Comparison of ENCODE assay signal across 29 cellular contexts in genomic region chr2:192023006-192023405, GRCh38.
"Had no signal": no experiment of that assay in that cellular context is flagged by ENCODE, and none has a peak within 500 bp of the region (broad histone marks: within the 10 kb centered on the region; RNA-seq: fewer than 3 reads in every experiment).

No MANE protein-coding gene starts in this region.

- ATAC-seq: effector memory CD8-positive, alpha-beta T cell; esophagus mucosa; foreskin keratinocyte; gastrocnemius medialis; gastroesophageal sphincter; heart left ventricle; heart right ventricle had no signal

- H3K9me3 Mint-ChIP-seq: dendritic cell treated with granulocyte-macrophage colony-stimulating factor and Interleukin-4, amounts not matched to agents 40 ng/mL and 50 ng/mL, for 4 days; effector memory CD8-positive, alpha-beta T cell; endodermal cell had no signal

- H3K27ac ChIP-seq: colonic mucosa, coronary artery, dorsolateral prefrontal cortex, epithelial cell of prostate, esophagus muscularis mucosa, esophagus squamous epithelium, foreskin keratinocyte, gastrocnemius medialis, gastroesophageal sphincter, heart left ventricle, heart right ventricle had no signal

- DNase-seq: colonic mucosa; cortex of kidney; dermis blood vessel endothelial cell; dorsolateral prefrontal cortex; effector CD4-positive, alpha-beta T cell; effector CD8-positive, alpha-beta T cell; effector memory CD4-positive, alpha-beta T cell; effector memory CD8-positive, alpha-beta T cell; endodermal cell; erythroblast; esophagus squamous epithelium; foreskin fibroblast; foreskin keratinocyte; foreskin melanocyte; gastrocnemius medialis; glutamatergic neuron; head of caudate nucleus; heart left ventricle; heart right ventricle had no signal

- FAIRE-seq: colon, endometrium, endothelial cell of umbilical vein, frontal cortex had no signal

- H3K36me3 ChIP-seq: colonic mucosa, esophagus muscularis mucosa, esophagus squamous epithelium, gastrocnemius medialis, gastroesophageal sphincter, heart left ventricle, heart right ventricle had no signal

- H3K4me3 Mint-ChIP-seq: dendritic cell treated with granulocyte-macrophage colony-stimulating factor and Interleukin-4, amounts not matched to agents 40 ng/mL and 50 ng/mL, for 4 days; effector memory CD8-positive, alpha-beta T cell; endodermal cell had no signal

- H3K27ac Mint-ChIP-seq: dendritic cell treated with granulocyte-macrophage colony-stimulating factor and Interleukin-4, amounts not matched to agents 40 ng/mL and 50 ng/mL, for 4 days; effector memory CD8-positive, alpha-beta T cell; endodermal cell had no signal

- H3K4me3 ChIP-seq: colonic mucosa, coronary artery, dorsolateral prefrontal cortex, esophagus muscularis mucosa, esophagus squamous epithelium, gastrocnemius medialis, gastroesophageal sphincter, heart left ventricle, heart right ventricle had no signal

- H3K9me3 ChIP-seq: colonic mucosa, esophagus muscularis mucosa, esophagus squamous epithelium, gastrocnemius medialis, gastroesophageal sphincter, heart left ventricle, heart right ventricle had no signal

- H3K4me1 ChIP-seq: colonic mucosa, foreskin keratinocyte, gastrocnemius medialis had no signal

- H3K27me3 ChIP-seq: colonic mucosa, dorsolateral prefrontal cortex, esophagus muscularis mucosa, esophagus squamous epithelium, foreskin keratinocyte, gastrocnemius medialis, gastroesophageal sphincter, heart left ventricle, heart right ventricle had no signal

- H3K27me3 Mint-ChIP-seq: dendritic cell treated with granulocyte-macrophage colony-stimulating factor and Interleukin-4, amounts not matched to agents 40 ng/mL and 50 ng/mL, for 4 days had no signal
